Comparison of ENCODE assay signal across 15 cellular contexts in genomic region chr11:68013611-68014156, GRCh38. TPM values are rescaled to one million over a fixed set of nuclear protein-coding genes. Genes with fewer than 3 reads are reported as not detected.
A peak's percentile ranks its signal among the peaks of the same experiment; 100 is the strongest.
DNase-seq lines count a peak whose midpoint lies in the region; ATAC-seq and TF ChIP-seq lines count a peak whose summit lies in the region.
"Had no signal": no experiment of that assay in that cellular context is flagged by ENCODE, and none has a peak within 500 bp of the region (broad histone marks: within the 10 kb centered on the region; RNA-seq: fewer than 3 reads in every experiment).

No MANE protein-coding gene starts in this region.

- POLR2A ChIA-PET in Caco-2 (lab: Charles Lee): interaction anchor here (0.6 kb wide), 1 partner anchor 10 kb away, joined by 4 read pairs; no protein-coding TSS in a partner anchor

- H2AFZ ChIP-seq in fibroblast of lung (ENCODE audit: low read length): no peak overlapping the region

- H3K4me3 ChIP-seq in Caco-2 (ENCODE audit: low read depth, low read length): no peak overlapping the region
- H3K4me3 ChIP-seq in SJSA1: no peak overlapping the region
- peak overlapping the region in 1 of 4 experiments; percentile 20 for H3K4me3 ChIP-seq in fibroblast of lung (replicated peaks in 1 of 4; ENCODE audit: control extremely low read depth in 1 of 4, insufficient read depth in 1 of 4, low read depth in 3 of 4, low read length in 4 of 4)
- no peak overlapping the region for H3K4me3 ChIP-seq in HAP-1
- H3K4me3 ChIP-seq: GM12878 had no signal

- no TSS peak for BruUV-seq in Caco-2 (replicated peaks; lab: Mats Ljungman, UMichigan)

- intact Hi-C loops in Caco-2 (cut with micrococcal nuclease; ENCODE audit: unreplicated experiment): no loop called here

- in situ Hi-C loops in GM13976 (cut with MboI; ENCODE audit: low sequenced_read_pairs, unreplicated experiment) (no loop called here), HAP-1 (cut with MboI; ENCODE audit: low sequenced_read_pairs) (no loop called here)

- peak overlapping the region; percentile 41 for H3K9ac ChIP-seq in fibroblast of lung (ENCODE audit: insufficient read depth, low read length)

- peaks cover 35% of the 10 kb centered on the region for H3K4me1 Mint-ChIP-seq in Caco-2 (ENCODE audit: low read depth, unreplicated experiment)
- peaks cover 20% of the 10 kb centered on the region for H3K4me1 Mint-ChIP-seq in progenitor cell of endocrine pancreas (ENCODE audit: low read depth)

- H3K4me1 ChIP-seq in Caco-2 (peaks cover 65% of the 10 kb centered on the region), SJSA1 (replicated peaks) (peaks cover 62% of the 10 kb centered on the region), fibroblast of lung (ENCODE audit: control insufficient read depth, extremely low read depth, insufficient read depth, low read length) (peaks cover 40% of the 10 kb centered on the region), HAP-1 (peaks cover 31% of the 10 kb centered on the region)

- H4K20me1 ChIP-seq in fibroblast of lung (ENCODE audit: control insufficient read depth, extremely low read depth, insufficient read depth, low read length): no peaks in the 10 kb centered on the region

- H3K79me2 ChIP-seq in fibroblast of lung (ENCODE audit: control insufficient read depth, insufficient read depth, low read length): peaks cover 21% of the 10 kb centered on the region

- no peaks in the 10 kb centered on the region for H3K9me3 ChIP-seq in Caco-2
- no peaks in the 10 kb centered on the region for H3K9me3 ChIP-seq in SJSA1 (replicated peaks)
- H3K9me3 ChIP-seq in fibroblast of lung (ENCODE audit: control insufficient read depth, insufficient read depth, low read depth, low read length): no peaks in the 10 kb centered on the region
- H3K9me3 ChIP-seq in HAP-1: no peaks in the 10 kb centered on the region

- H3K36me3 Mint-ChIP-seq in Caco-2 (ENCODE audit: insufficient read depth, unreplicated experiment) (peaks cover 7% of the 10 kb centered on the region), progenitor cell of endocrine pancreas (ENCODE audit: insufficient read depth) (no peaks in the 10 kb centered on the region)
- H3K36me3 Mint-ChIP-seq: natural killer cell treated with Interleukin-12 subunit alpha and Interleukin-12 subunit beta and Interleukin-15 and Interleukin-18, amount 100 ng/mL, for 72 hours had no signal

- H3K27ac Mint-ChIP-seq in Caco-2 (ENCODE audit: unreplicated experiment) (peak overlapping the region; percentile 64), progenitor cell of endocrine pancreas (peak overlapping the region; percentile 45)
- H3K27ac Mint-ChIP-seq: natural killer cell treated with Interleukin-12 subunit alpha and Interleukin-12 subunit beta and Interleukin-15 and Interleukin-18, amount 100 ng/mL, for 72 hours had no signal

- no peak overlapping the region for H3K4me3 Mint-ChIP-seq in Caco-2 (ENCODE audit: unreplicated experiment)
- no peak overlapping the region for H3K4me3 Mint-ChIP-seq in progenitor cell of endocrine pancreas (ENCODE audit: low read depth)
- H3K4me3 Mint-ChIP-seq: activated T-cell treated with anti-CD3 and anti-CD28 coated beads, Interleukin-2, amount 50 U/mL, for 4 hours; natural killer cell treated with Interleukin-12 subunit alpha and Interleukin-12 subunit beta and Interleukin-15 and Interleukin-18, amount 100 ng/mL, for 72 hours had no signal

- H3K27ac ChIP-seq in SJSA1 (peak overlapping the region; percentile 98), fibroblast of lung (ENCODE audit: insufficient read depth, low read length) (peak overlapping the region; percentile 97)

- H3K9me3 Mint-ChIP-seq in Caco-2 (ENCODE audit: unreplicated experiment) (no peaks in the 10 kb centered on the region), progenitor cell of endocrine pancreas (ENCODE audit: low read depth) (peaks cover 4% of the 10 kb centered on the region)
- H3K9me3 Mint-ChIP-seq: activated T-cell treated with anti-CD3 and anti-CD28 coated beads, Interleukin-2, amount 50 U/mL, for 4 hours; natural killer cell treated with Interleukin-12 subunit alpha and Interleukin-12 subunit beta and Interleukin-15 and Interleukin-18, amount 100 ng/mL, for 72 hours had no signal

- CTCF ChIA-PET in Caco-2 (lab: Charles Lee): interaction anchor here (1.0 kb wide), 1 partner anchor 195 kb away, joined by 4 read pairs; no protein-coding TSS in a partner anchor

- H3K36me3 ChIP-seq in Caco-2 (ENCODE audit: control insufficient read depth, insufficient read depth, low read length) (no peaks in the 10 kb centered on the region), SJSA1 (peaks cover 24% of the 10 kb centered on the region), fibroblast of lung (ENCODE audit: control insufficient read depth, insufficient read depth, low read length) (peaks cover 6% of the 10 kb centered on the region), HAP-1 (replicated peaks) (no peaks in the 10 kb centered on the region)

- no peak for DNase-seq in Caco-2
- DNase-seq in SJSA1 (ENCODE audit: low read depth in 1 of 2, low spot score in 2 of 2): no peak
- DNase-seq in fibroblast of lung (ENCODE audit: low read depth in 2 of 2): no peak
- DNase-seq in progenitor cell of endocrine pancreas (ENCODE audit: low spot score, unreplicated experiment): no peak
- DNase-seq in GM13976 (ENCODE audit: low spot score): no peak
- no peak for DNase-seq in activated effector memory CD4-positive, alpha-beta T cell treated with anti-CD3 and anti-CD28 coated beads, Interleukin-2, amount 50 U/mL, for 16 hours
- DNase-seq in HAP-1 (ENCODE audit: low spot score in 2 of 2): no peak
- DNase-seq: activated T-cell treated with anti-CD3 and anti-CD28 coated beads, Interleukin-2, amount 50 U/mL, for 4 hours; AML-193; DND-41; H7 had no signal

- TF ChIP-seq CTCF in Caco-2 (IDR thresholded peaks at IDR 0.05; ENCODE audit: insufficient read depth in 1 of 2, low read depth in 1 of 2, low read length in 1 of 2, severe bottlenecking in 1 of 2, unreplicated experiment in 1 of 2): no peak
- no peak for TF ChIP-seq CTCF in fibroblast of lung (conservative IDR thresholded peaks at IDR 0.05 in 1 of 2, IDR thresholded peaks at IDR 0.05 in 1 of 2; ENCODE audit: low read depth in 1 of 2, low read length in 2 of 2)
- no peak for TF ChIP-seq CTCF in progenitor cell of endocrine pancreas (IDR thresholded peaks at IDR 0.05; ENCODE audit: unreplicated experiment)
- TF ChIP-seq CTCF in GM13976 (IDR thresholded peaks at IDR 0.05; ENCODE audit: borderline replicate concordance, control extremely low read depth, extremely low read depth, insufficient read depth, missing control alignments): no peak

- H3K27me3 Mint-ChIP-seq in Caco-2 (ENCODE audit: insufficient read depth, unreplicated experiment) (no peaks in the 10 kb centered on the region), progenitor cell of endocrine pancreas (peaks cover 5% of the 10 kb centered on the region)
- H3K27me3 Mint-ChIP-seq: natural killer cell treated with Interleukin-12 subunit alpha and Interleukin-12 subunit beta and Interleukin-15 and Interleukin-18, amount 100 ng/mL, for 72 hours had no signal

- ATAC-seq in GM18873 (IDR thresholded peaks at IDR 0.05; ENCODE audit: low FRiP score, unreplicated experiment): no peak
- ATAC-seq: activated CD4-positive, CD25-positive, alpha-beta regulatory T cell treated with anti-CD3 and anti-CD28 coated beads, Interleukin-2, amount 50 U/mL, for 24 hours; activated T-cell treated with anti-CD3 and anti-CD28 coated beads, Interleukin-2, amount 50 U/mL, for 4 hours; GM12878; natural killer cell treated with Interleukin-12 subunit alpha and Interleukin-12 subunit beta and Interleukin-15 and Interleukin-18, amount 100 ng/mL, for 72 hours had no signal

- H3K4me2 ChIP-seq in fibroblast of lung (ENCODE audit: extremely low read depth, insufficient read depth, low read length): peak overlapping the region; percentile 60

- H3K27me3 ChIP-seq in Caco-2 (replicated peaks; ENCODE audit: control insufficient read depth, insufficient read depth, low read length) (no peaks in the 10 kb centered on the region), SJSA1 (replicated peaks) (no peaks in the 10 kb centered on the region), fibroblast of lung (ENCODE audit: control insufficient read depth, insufficient read depth, low read length) (no peaks in the 10 kb centered on the region), HAP-1 (ENCODE audit: low read depth) (no peaks in the 10 kb centered on the region)

RNA-seq across cellular contexts. Expression of gene ALDH3B1, which starts 3.6 kb away (rescaled TPM):
- total RNA-seq in Caco-2 (2022) (8.2 and 9.1 TPM in 2 replicates), fibroblast of lung (24.9 and 57.6 TPM in 2 replicates), progenitor cell of endocrine pancreas (not detected in 2 replicates)
- 52.3 and 59.8 TPM in 2 replicates for total RNA-seq in SJSA1 (2014; rRNA removed; shearing (Covaris generic))
- 19.1 and 39.0 TPM in 2 replicates for polyA plus RNA-seq in fibroblast of lung
- 28.9 and 61.9 TPM in 2 replicates for polyA plus RNA-seq in fibroblast of lung (2012)
- 14.7 and 50.0 TPM in 2 replicates for polyA minus RNA-seq in fibroblast of lung (ENCODE audit: low replicate concordance)

RNA-seq across cellular contexts. Expression of gene UNC93B1, which starts 9.8 kb away (rescaled TPM):
- 26.5 and 29.3 TPM in 2 replicates for total RNA-seq in Caco-2 (2022)
- total RNA-seq in SJSA1 (2014; rRNA removed; shearing (Covaris generic)): 53.8 and 73.5 TPM in 2 replicates
- 20.0 and 20.5 TPM in 2 replicates for total RNA-seq in fibroblast of lung
- 11.5 and 15.7 TPM in 2 replicates for polyA plus RNA-seq in fibroblast of lung
- 10.8 and 17.2 TPM in 2 replicates for polyA plus RNA-seq in fibroblast of lung (2012)
- 35.3 and 55.9 TPM in 2 replicates for polyA minus RNA-seq in fibroblast of lung (ENCODE audit: low replicate concordance)
- total RNA-seq in progenitor cell of endocrine pancreas: 6.7 and 8.0 TPM in 2 replicates

RNA-seq across cellular contexts. Expression of gene NDUFS8, which starts 16.8 kb away (rescaled TPM):
- total RNA-seq in Caco-2 (2022) (309 and 334 TPM in 2 replicates), fibroblast of lung (88.1 and 148 TPM in 2 replicates), progenitor cell of endocrine pancreas (113 and 125 TPM in 2 replicates)
- 266 and 451 TPM in 2 replicates for total RNA-seq in SJSA1 (2014; rRNA removed; shearing (Covaris generic))
- 36.3 and 53.5 TPM in 2 replicates for polyA plus RNA-seq in fibroblast of lung
- 146 and 217 TPM in 2 replicates for polyA plus RNA-seq in fibroblast of lung (2012)
- polyA minus RNA-seq in fibroblast of lung (ENCODE audit: low replicate concordance): 112 and 143 TPM in 2 replicates

RNA-seq across cellular contexts. Expression of gene TCIRG1, which starts 25.1 kb away (rescaled TPM):
- total RNA-seq in Caco-2 (2022): 2.7 and 2.8 TPM in 2 replicates
- 124 and 155 TPM in 2 replicates for total RNA-seq in SJSA1 (2014; rRNA removed; shearing (Covaris generic))
- 42.1 and 46.2 TPM in 2 replicates for total RNA-seq in fibroblast of lung
- 24.7 and 26.7 TPM in 2 replicates for polyA plus RNA-seq in fibroblast of lung
- polyA plus RNA-seq in fibroblast of lung (2012): 42.3 and 42.9 TPM in 2 replicates
- 47.1 and 61.2 TPM in 2 replicates for polyA minus RNA-seq in fibroblast of lung (ENCODE audit: low replicate concordance)
- total RNA-seq in progenitor cell of endocrine pancreas: 33.6 and 35.5 TPM in 2 replicates
